In genomic region chr2:125512313-125512712, GRCh38 we compare ENCODE assay signal across 9 cellular contexts.
"Had no signal": no experiment of that assay in that cellular context is flagged by ENCODE, and none has a peak within 500 bp of the region (broad histone marks: within the 10 kb centered on the region; RNA-seq: fewer than 3 reads in every experiment).

No MANE protein-coding gene starts in this region.

- DNase-seq: H9, HCEC 1CT, IMR-90, KG1 had no signal

- H3K4me3 ChIP-seq: GM23338, K562 had no signal

- ATAC-seq: GM23338, K562 had no signal

- FAIRE-seq: H1, H54, HTR-8/SVneo, K562 had no signal
